Comparison of ENCODE assay signal across 8 cellular contexts in the genomic region with DNA sequence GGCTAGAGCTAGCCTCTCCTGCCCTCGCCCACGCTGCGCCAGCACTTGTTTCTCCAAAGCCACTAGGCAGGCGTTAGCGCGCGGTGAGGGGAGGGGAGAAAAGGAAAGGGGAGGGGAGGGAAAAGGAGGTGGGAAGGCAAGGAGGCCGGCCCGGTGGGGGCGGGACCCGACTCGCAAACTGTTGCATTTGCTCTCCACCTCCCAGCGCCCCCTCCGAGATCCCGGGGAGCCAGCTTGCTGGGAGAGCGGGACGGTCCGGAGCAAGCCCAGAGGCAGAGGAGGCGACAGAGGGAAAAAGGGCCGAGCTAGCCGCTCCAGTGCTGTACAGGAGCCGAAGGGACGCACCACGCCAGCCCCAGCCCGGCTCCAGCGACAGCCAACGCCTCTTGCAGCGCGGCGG. TPM values are rescaled to one million over a fixed set of nuclear protein-coding genes. Genes with fewer than 3 reads are reported as not detected.
DNase-seq lines count a peak whose midpoint lies in the region; ATAC-seq and TF ChIP-seq lines count a peak whose summit lies in the region.

A gene with protein sequence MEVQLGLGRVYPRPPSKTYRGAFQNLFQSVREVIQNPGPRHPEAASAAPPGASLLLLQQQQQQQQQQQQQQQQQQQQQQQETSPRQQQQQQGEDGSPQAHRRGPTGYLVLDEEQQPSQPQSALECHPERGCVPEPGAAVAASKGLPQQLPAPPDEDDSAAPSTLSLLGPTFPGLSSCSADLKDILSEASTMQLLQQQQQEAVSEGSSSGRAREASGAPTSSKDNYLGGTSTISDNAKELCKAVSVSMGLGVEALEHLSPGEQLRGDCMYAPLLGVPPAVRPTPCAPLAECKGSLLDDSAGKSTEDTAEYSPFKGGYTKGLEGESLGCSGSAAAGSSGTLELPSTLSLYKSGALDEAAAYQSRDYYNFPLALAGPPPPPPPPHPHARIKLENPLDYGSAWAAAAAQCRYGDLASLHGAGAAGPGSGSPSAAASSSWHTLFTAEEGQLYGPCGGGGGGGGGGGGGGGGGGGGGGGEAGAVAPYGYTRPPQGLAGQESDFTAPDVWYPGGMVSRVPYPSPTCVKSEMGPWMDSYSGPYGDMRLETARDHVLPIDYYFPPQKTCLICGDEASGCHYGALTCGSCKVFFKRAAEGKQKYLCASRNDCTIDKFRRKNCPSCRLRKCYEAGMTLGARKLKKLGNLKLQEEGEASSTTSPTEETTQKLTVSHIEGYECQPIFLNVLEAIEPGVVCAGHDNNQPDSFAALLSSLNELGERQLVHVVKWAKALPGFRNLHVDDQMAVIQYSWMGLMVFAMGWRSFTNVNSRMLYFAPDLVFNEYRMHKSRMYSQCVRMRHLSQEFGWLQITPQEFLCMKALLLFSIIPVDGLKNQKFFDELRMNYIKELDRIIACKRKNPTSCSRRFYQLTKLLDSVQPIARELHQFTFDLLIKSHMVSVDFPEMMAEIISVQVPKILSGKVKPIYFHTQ (plus strand): TSS at position 204 of the 400 bp plus-strand sequence. CDS start 1,126 bp downstream, outside the sequence.

- no peak within 1 kb of the TSS for H3K27ac Mint-ChIP-seq in activated T-cell treated with anti-CD3 and anti-CD28 coated beads, Interleukin-2, amount 50 U/mL, for 72 hours
- H3K27ac Mint-ChIP-seq in dendritic cell treated with granulocyte-macrophage colony-stimulating factor and Interleukin-4, amounts not matched to agents 40 ng/mL and 50 ng/mL, for 4 days: no peak within 1 kb of the TSS

- no peak for DNase-seq in activated T-cell treated with anti-CD3 and anti-CD28 coated beads, Interleukin-2, amount 50 U/mL, for 72 hours
- no peak for DNase-seq in activated T-cell treated with anti-CD3 and anti-CD28 coated beads, Interleukin-2, amount 50 U/mL, for 1 hour
- DNase-seq in lower leg skin (ENCODE audit: low spot score in 2 of 2) (peak; percentile 49 to 93), transverse colon (peak; percentile 26), DMS79 (lab: John Stamatoyannopoulos, UW) (no peak), NCI-H446 treated with DMSO at 0.1 percent for 48 hours (lab: John Stamatoyannopoulos, UW) (no peak), NCI-H1092 (lab: John Stamatoyannopoulos, UW) (no peak)

- WGBS in lower leg skin, 2 donors: 0 to 23% methylated on average over 8 to 30 of the region's 30 CpGs
- 45% methylated on average over 30 of the region's 30 CpGs; no CpG with 5 or more reads in 1 of the 2 donors for WGBS in transverse colon (ENCODE audit: low coverage in 1 of 2), 2 donors

- H3K4me1 ChIP-seq in transverse colon: peaks cover 0 to 2% (median 0%) of the 10 kb centered on the region in 4 donors

- H3K4me3 Mint-ChIP-seq in activated T-cell treated with anti-CD3 and anti-CD28 coated beads, Interleukin-2, amount 50 U/mL, for 72 hours: peak within 1 kb of the TSS; percentile 64 to 70
- peak within 1 kb of the TSS; percentile 32 for H3K4me3 Mint-ChIP-seq in dendritic cell treated with granulocyte-macrophage colony-stimulating factor and Interleukin-4, amounts not matched to agents 40 ng/mL and 50 ng/mL, for 4 days

- TF ChIP-seq CTCF in lower leg skin (IDR thresholded peaks at IDR 0.05): no peak
- no peak for TF ChIP-seq CTCF in transverse colon (IDR thresholded peaks at IDR 0.05)

- peak within 1 kb of the TSS; percentile 15 for H3K4me3 ChIP-seq in lower leg skin (ENCODE audit: low read depth, poor library complexity, severe bottlenecking)
- peak within 1 kb of the TSS; percentile 16 to 46 (median 24) for H3K4me3 ChIP-seq in transverse colon

- peaks cover 0 to 1% of the 10 kb centered on the region in 2 donors for H3K36me3 Mint-ChIP-seq in activated T-cell treated with anti-CD3 and anti-CD28 coated beads, Interleukin-2, amount 50 U/mL, for 72 hours (ENCODE audit: insufficient read depth in 2 of 2)
- no peaks in the 10 kb centered on the region for H3K36me3 Mint-ChIP-seq in dendritic cell treated with granulocyte-macrophage colony-stimulating factor and Interleukin-4, amounts not matched to agents 40 ng/mL and 50 ng/mL, for 4 days (ENCODE audit: low read depth)

- peaks cover 5% of the 10 kb centered on the region for H3K4me1 Mint-ChIP-seq in activated T-cell treated with anti-CD3 and anti-CD28 coated beads, Interleukin-2, amount 50 U/mL, for 72 hours (ENCODE audit: low read depth)
- peaks cover 17% of the 10 kb centered on the region for H3K4me1 Mint-ChIP-seq in dendritic cell treated with granulocyte-macrophage colony-stimulating factor and Interleukin-4, amounts not matched to agents 40 ng/mL and 50 ng/mL, for 4 days (ENCODE audit: low read depth)

- intact Hi-C loops in dendritic cell treated with granulocyte-macrophage colony-stimulating factor and Interleukin-4, amounts not matched to agents 40 ng/mL and 50 ng/mL, for 4 days (cut with micrococcal nuclease): no loop called here
- intact Hi-C loops in lower leg skin (cut with DNase I; ENCODE audit: low total_unique reads): no loop called here
- intact Hi-C loops in transverse colon (cut with DNase I; ENCODE audit: low total_unique reads): no loop called here

- peaks cover 0 to 2% of the 10 kb centered on the region in 2 donors for H3K9me3 Mint-ChIP-seq in activated T-cell treated with anti-CD3 and anti-CD28 coated beads, Interleukin-2, amount 50 U/mL, for 72 hours
- H3K9me3 Mint-ChIP-seq in dendritic cell treated with granulocyte-macrophage colony-stimulating factor and Interleukin-4, amounts not matched to agents 40 ng/mL and 50 ng/mL, for 4 days: no peaks in the 10 kb centered on the region

- ATAC-seq in activated T-cell treated with anti-CD3 and anti-CD28 coated beads, Interleukin-2, amount 50 U/mL, for 72 hours (replicated peaks in 1 of 2): no peak

- H3K27ac ChIP-seq in transverse colon: peak within 1 kb of the TSS in 3 of 4 donors; percentile 16 to 72 (median 58)

- peaks cover 61% of the 10 kb centered on the region for H3K27me3 Mint-ChIP-seq in activated T-cell treated with anti-CD3 and anti-CD28 coated beads, Interleukin-2, amount 50 U/mL, for 72 hours (ENCODE audit: low read depth)
- peaks cover 63% of the 10 kb centered on the region for H3K27me3 Mint-ChIP-seq in dendritic cell treated with granulocyte-macrophage colony-stimulating factor and Interleukin-4, amounts not matched to agents 40 ng/mL and 50 ng/mL, for 4 days

- no peaks in the 10 kb centered on the region for H3K36me3 ChIP-seq in transverse colon

- in situ Hi-C loops in transverse colon (cut with MboI; ENCODE audit: low pct_ligation_motif_present in 1 of 4, low pct_unique_long_range_greater_than_20kb in 1 of 4, low sequenced_read_pairs in 3 of 4): no loop called here

- TF ChIP-seq POLR2A in lower leg skin (IDR thresholded peaks at IDR 0.05) (no peak), transverse colon (IDR thresholded peaks at IDR 0.05) (no peak)

- peaks cover 26% of the 10 kb centered on the region for H3K27me3 ChIP-seq in transverse colon

- no peak for TF ChIP-seq EP300 in transverse colon (IDR thresholded peaks at IDR 0.05; ENCODE audit: low read depth)

- H3K9me3 ChIP-seq in transverse colon: no peaks in the 10 kb centered on the region

RNA-seq across cellular contexts. Expression of the gene that starts here (rescaled TPM):
- total RNA-seq in activated T-cell treated with anti-CD3 and anti-CD28 coated beads, Interleukin-2, amount 50 U/mL, for 72 hours: under 1 TPM; 0.07 to 0.09 TPM
- total RNA-seq in lower leg skin (10 to 100 TPM in 1 of 4 donors, 1 to 10 TPM in 3; 4.3 to 10.4 (median 9.3) TPM), transverse colon (1 to 10 TPM; 1.1 to 2.4 (median 2.0) TPM)

Comparison
In these comparisons a context has a peak if more than half of its experiments do, and no peak if none do; other contexts are left out.
1. DNase-seq: peak in lower leg skin (2 of 2) and transverse colon (single experiment); none in activated T-cell treated with anti-CD3 and anti-CD28 coated beads, Interleukin-2, amount 50 U/mL, for 72 hours (0 of 2), activated T-cell treated with anti-CD3 and anti-CD28 coated beads, Interleukin-2, amount 50 U/mL, for 1 hour (single experiment), DMS79 (single experiment), NCI-H446 treated with DMSO at 0.1 percent for 48 hours (single experiment) and NCI-H1092 (single experiment).